In the genomic region with DNA sequence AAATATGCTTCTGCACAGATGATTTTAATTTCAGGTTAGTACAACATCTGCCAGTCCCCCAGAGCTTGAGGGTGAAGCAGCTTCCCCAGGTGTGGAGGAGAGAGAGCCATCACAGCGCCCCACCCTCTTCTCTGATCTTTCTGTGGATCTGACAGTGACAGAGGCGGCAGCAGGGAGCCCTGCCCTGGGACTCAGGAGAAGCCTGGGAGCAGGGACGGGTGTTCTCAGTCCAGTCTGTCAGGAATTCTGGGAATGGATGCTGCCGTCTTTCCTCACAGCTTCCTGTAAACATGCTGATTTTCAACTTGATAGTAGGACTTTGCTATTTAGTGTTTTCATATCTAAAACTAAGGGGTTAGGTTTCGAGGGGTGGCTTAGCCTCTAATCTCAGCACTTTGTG, we compare ENCODE assay signal across 19 cellular contexts. TPM values are rescaled to one million over a fixed set of nuclear protein-coding genes. Genes with fewer than 3 reads are reported as not detected.
DNase-seq lines count a peak whose midpoint lies in the region; ATAC-seq and TF ChIP-seq lines count a peak whose summit lies in the region.
"Had no signal": no experiment of that assay in that cellular context is flagged by ENCODE, and none has a peak within 500 bp of the region (broad histone marks: within the 10 kb centered on the region; RNA-seq: fewer than 3 reads in every experiment).

No MANE protein-coding gene starts in this region.

- no peak overlapping the region for H3K27ac ChIP-seq in HEK293 (ENCODE audit: extremely low read depth, low read depth, low read length)
- H3K27ac ChIP-seq: breast epithelium, coronary artery, gastrocnemius medialis, left lung, thoracic aorta had no signal

- 0 out of 2 replicates have a peak, but pooled peaks have one; percentile 17 for TF ChIP-seq CTCF in HEK293 (tag by site-specific recombination; IDR thresholded peaks at IDR 0.05)
- TF ChIP-seq CTCF in fibroblast of the aortic adventitia (IDR thresholded peaks at IDR 0.05; ENCODE audit: insufficient read depth, low read length): no peak
- no peak for TF ChIP-seq CTCF in mucosa of descending colon (IDR thresholded peaks at IDR 0.05)

- ATAC-seq in mucosa of descending colon: peak; percentile 31
- ATAC-seq in HG02870 (IDR thresholded peaks at IDR 0.05; ENCODE audit: unreplicated experiment): no peak
- ATAC-seq: activated CD8-positive, alpha-beta memory T cell treated with anti-CD3 and anti-CD28 coated beads, Interleukin-2, amount 10 ng/mL, durations not matched to agents 7 days and 5 days; gastrocnemius medialis; left lung had no signal

- 0 out of 2 replicates have a peak, but pooled peaks cover 2% of the 10 kb centered on the region for H3K4me1 ChIP-seq in HEK293 (ENCODE audit: control insufficient read depth, insufficient read depth, low read length)
- no peaks in the 10 kb centered on the region for H3K4me1 ChIP-seq in mucosa of descending colon (ENCODE audit: low read depth)
- H3K4me1 ChIP-seq: breast epithelium, left lung had no signal

- H3K4me3 ChIP-seq in HEK293 (ENCODE audit: low read depth, low read length): no peak overlapping the region
- H3K4me3 ChIP-seq in fibroblast of the aortic adventitia (ENCODE audit: low read depth, low read length): no peak overlapping the region
- no peak overlapping the region for H3K4me3 ChIP-seq in mucosa of descending colon
- H3K4me3 ChIP-seq: breast epithelium, coronary artery, gastrocnemius medialis, left lung, thoracic aorta had no signal

- POLR2A ChIA-PET in HEK293 (lab: Yijun Ruan, JAX): interaction anchor here (1.0 kb wide), 1 partner anchor 21 kb away, joined by 3 read pairs; a partner anchor contains a TSS

- no peaks in the 10 kb centered on the region for H3K9me3 ChIP-seq in HEK293 (ENCODE audit: control insufficient read depth, insufficient read depth, low read depth, low read length)
- H3K9me3 ChIP-seq in mucosa of descending colon: no peaks in the 10 kb centered on the region
- H3K9me3 ChIP-seq: breast epithelium, gastrocnemius medialis, left lung, thoracic aorta had no signal

- DNase-seq in NCI-H2171 (lab: John Stamatoyannopoulos, UW): peak; percentile 42
- DNase-seq in fibroblast of the aortic adventitia (ENCODE audit: low read depth): peak; percentile 10
- DNase-seq in mucosa of descending colon: no peak
- DNase-seq in activated T-cell treated with anti-CD3 and anti-CD28 coated beads, Interleukin-2, amount 50 U/mL, for 1 hour: no peak
- no peak for DNase-seq in D341Med (ENCODE audit: low spot score)
- DNase-seq: activated CD4-positive, alpha-beta T cell treated with anti-CD3 and anti-CD28 coated beads for 1 hour; activated CD8-positive, alpha-beta memory T cell treated with anti-CD3 and anti-CD28 coated beads, Interleukin-2, amount 10 ng/mL, durations not matched to agents 7 days and 5 days; CD8-positive, alpha-beta memory T cell; DMS79 treated with DMSO at 0.1 percent for 48 hours; gastrocnemius medialis; left lung; NCI-H1105 treated with DMSO at 0.1 percent for 48 hours; NCI-H226; T1000 had no signal

- intact Hi-C loops in mucosa of descending colon (cut with DNase I, micrococcal nuclease): no loop called here

- CTCF ChIA-PET in HEK293 (lab: Yijun Ruan, JAX): interaction anchor here (1.0 kb wide), 1 partner anchor 12 kb away, joined by 4 read pairs; no protein-coding TSS in a partner anchor

- H3K36me3 ChIP-seq in HEK293 (ENCODE audit: control insufficient read depth in 2 of 2, insufficient read depth in 1 of 2, low read length in 2 of 2) (no peaks in the 10 kb centered on the region), mucosa of descending colon (ENCODE audit: low read depth) (no peaks in the 10 kb centered on the region)
- H3K36me3 ChIP-seq: breast epithelium, gastrocnemius medialis, left lung, thoracic aorta had no signal

TF ChIP-seq in HEK293, 187 proteins besides CTCF, POLR2A, EP300 and RAD21:
- TF ChIP-seq ZNF37A (tag by site-specific recombination; IDR thresholded peaks at IDR 0.05): no peak
- TF ChIP-seq WT1 (tag by site-specific recombination; IDR thresholded peaks at IDR 0.05): no peak
- no peak for TF ChIP-seq ZNF174 (tag by site-specific recombination; IDR thresholded peaks at IDR 0.05)
- TF ChIP-seq ZNF404 (tag by site-specific recombination; IDR thresholded peaks at IDR 0.05): no peak
- TF ChIP-seq ZNF670 (tag by site-specific recombination; IDR thresholded peaks at IDR 0.05; ENCODE audit: low read depth): no peak
- no peak for TF ChIP-seq ZSCAN23 (tag by site-specific recombination; IDR thresholded peaks at IDR 0.05)
- no peak for TF ChIP-seq OSR2 (tag by site-specific recombination; IDR thresholded peaks at IDR 0.05)
- TF ChIP-seq GLIS1 (tag by site-specific recombination; IDR thresholded peaks at IDR 0.05): no peak
- TF ChIP-seq ZNF324 (tag by site-specific recombination; IDR thresholded peaks at IDR 0.05): no peak
- TF ChIP-seq ZBTB7A (tag by site-specific recombination; IDR thresholded peaks at IDR 0.05; ENCODE audit: low read depth): no peak

RNA-seq across cellular contexts. Expression of a gene that starts 11.4 kb away (rescaled TPM):
- total RNA-seq in fibroblast of the aortic adventitia (ENCODE audit: low replicate concordance) (25.3 and 84.1 TPM in 2 replicates), mucosa of descending colon (10 to 100 TPM in 2 of 3 donors, 1 to 10 TPM in 1; 7.4 to 26.4 (median 18.3) TPM)

RNA-seq across cellular contexts. Expression of a gene that starts 20.8 kb away (rescaled TPM):
- total RNA-seq in fibroblast of the aortic adventitia (ENCODE audit: low replicate concordance) (92.0 and 193 TPM in 2 replicates), mucosa of descending colon (100 to 1,000 TPM; 187 to 234 (median 208) TPM)

RNA-seq across cellular contexts. Expression of a gene that starts 56.4 kb away (rescaled TPM):
- total RNA-seq in fibroblast of the aortic adventitia (ENCODE audit: low replicate concordance) (26.1 and 36.1 TPM in 2 replicates), mucosa of descending colon (10 to 100 TPM; 19.8 to 24.0 (median 21.1) TPM)

Comparison
In these comparisons a context has a peak if more than half of its experiments do, and no peak if none do; other contexts are left out.
1. DNase-seq: peak in NCI-H2171 (single experiment) and fibroblast of the aortic adventitia (single experiment); none in mucosa of descending colon (0 of 3), activated T-cell treated with anti-CD3 and anti-CD28 coated beads, Interleukin-2, amount 50 U/mL, for 1 hour (single experiment) and D341Med (single experiment).